Comparison of ENCODE assay signal across 1 cellular context in the genomic region with DNA sequence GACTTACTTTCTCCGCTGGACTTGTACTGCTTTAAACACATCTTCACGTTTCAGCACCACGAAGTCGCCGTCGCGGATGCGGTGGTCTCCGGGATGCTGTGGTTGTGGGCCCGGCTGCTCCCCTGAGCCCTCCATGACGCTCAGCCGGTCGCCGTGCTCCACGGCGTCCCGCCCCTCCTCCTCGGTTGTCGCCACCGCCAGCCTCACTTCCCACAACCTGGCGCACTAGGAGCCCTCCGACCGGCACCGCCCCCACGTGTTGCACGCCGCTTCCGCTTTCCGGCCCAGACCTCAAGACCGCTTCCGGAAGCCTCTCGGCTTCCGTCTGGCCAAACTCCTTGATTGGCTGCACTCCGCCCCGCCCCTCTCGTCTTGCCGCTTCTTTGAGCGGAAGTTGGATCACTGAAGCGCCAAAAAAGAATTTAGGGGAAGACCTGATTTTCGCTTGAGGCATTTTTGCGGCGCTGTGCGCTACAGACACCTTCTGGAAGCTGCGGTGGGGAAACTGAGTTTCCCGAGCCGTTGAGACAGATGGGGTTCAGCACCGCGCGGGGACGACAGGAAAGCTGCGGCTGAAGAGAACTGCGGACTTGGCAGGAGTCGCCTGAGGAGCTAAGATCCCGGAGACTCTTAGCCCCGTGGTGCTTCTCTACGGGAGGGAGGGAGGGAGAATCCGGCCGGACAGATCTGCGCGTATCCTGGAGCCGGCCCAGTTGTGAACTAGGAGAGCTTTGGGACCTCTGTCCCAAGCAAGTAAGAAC.
A peak's percentile ranks its signal among the peaks of the same experiment; 100 is the strongest.
TF ChIP-seq lines count a peak whose summit lies in the region.

A gene (plus strand): TSS at position 382 of the 761 bp plus-strand sequence. CDS start 1,364 bp downstream, outside the sequence.
A gene with protein sequence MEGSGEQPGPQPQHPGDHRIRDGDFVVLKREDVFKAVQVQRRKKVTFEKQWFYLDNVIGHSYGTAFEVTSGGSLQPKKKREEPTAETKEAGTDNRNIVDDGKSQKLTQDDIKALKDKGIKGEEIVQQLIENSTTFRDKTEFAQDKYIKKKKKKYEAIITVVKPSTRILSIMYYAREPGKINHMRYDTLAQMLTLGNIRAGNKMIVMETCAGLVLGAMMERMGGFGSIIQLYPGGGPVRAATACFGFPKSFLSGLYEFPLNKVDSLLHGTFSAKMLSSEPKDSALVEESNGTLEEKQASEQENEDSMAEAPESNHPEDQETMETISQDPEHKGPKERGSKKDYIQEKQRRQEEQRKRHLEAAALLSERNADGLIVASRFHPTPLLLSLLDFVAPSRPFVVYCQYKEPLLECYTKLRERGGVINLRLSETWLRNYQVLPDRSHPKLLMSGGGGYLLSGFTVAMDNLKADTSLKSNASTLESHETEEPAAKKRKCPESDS (minus strand): TSS at position 263 of the 761 bp plus-strand sequence. CDS start 128 bp downstream, at position 135.

TF ChIP-seq in WTC11, 78 proteins besides CTCF, POLR2A, EP300 and RAD21 (continued from another document):
- TF ChIP-seq, protein P1, sequence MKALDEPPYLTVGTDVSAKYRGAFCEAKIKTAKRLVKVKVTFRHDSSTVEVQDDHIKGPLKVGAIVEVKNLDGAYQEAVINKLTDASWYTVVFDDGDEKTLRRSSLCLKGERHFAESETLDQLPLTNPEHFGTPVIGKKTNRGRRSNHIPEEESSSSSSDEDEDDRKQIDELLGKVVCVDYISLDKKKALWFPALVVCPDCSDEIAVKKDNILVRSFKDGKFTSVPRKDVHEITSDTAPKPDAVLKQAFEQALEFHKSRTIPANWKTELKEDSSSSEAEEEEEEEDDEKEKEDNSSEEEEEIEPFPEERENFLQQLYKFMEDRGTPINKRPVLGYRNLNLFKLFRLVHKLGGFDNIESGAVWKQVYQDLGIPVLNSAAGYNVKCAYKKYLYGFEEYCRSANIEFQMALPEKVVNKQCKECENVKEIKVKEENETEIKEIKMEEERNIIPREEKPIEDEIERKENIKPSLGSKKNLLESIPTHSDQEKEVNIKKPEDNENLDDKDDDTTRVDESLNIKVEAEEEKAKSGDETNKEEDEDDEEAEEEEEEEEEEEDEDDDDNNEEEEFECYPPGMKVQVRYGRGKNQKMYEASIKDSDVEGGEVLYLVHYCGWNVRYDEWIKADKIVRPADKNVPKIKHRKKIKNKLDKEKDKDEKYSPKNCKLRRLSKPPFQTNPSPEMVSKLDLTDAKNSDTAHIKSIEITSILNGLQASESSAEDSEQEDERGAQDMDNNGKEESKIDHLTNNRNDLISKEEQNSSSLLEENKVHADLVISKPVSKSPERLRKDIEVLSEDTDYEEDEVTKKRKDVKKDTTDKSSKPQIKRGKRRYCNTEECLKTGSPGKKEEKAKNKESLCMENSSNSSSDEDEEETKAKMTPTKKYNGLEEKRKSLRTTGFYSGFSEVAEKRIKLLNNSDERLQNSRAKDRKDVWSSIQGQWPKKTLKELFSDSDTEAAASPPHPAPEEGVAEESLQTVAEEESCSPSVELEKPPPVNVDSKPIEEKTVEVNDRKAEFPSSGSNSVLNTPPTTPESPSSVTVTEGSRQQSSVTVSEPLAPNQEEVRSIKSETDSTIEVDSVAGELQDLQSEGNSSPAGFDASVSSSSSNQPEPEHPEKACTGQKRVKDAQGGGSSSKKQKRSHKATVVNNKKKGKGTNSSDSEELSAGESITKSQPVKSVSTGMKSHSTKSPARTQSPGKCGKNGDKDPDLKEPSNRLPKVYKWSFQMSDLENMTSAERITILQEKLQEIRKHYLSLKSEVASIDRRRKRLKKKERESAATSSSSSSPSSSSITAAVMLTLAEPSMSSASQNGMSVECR (CRISPR knock-in tag; IDR thresholded peaks at IDR 0.05; ENCODE audit: borderline replicate concordance) = 0 out of 2 replicates have a peak, but pooled peaks have one; percentile 26
- TF ChIP-seq ZNF232 (CRISPR knock-in tag; IDR thresholded peaks at IDR 0.05) = peak; percentile 83
- TF ChIP-seq HMGA2 (CRISPR knock-in tag; IDR thresholded peaks at IDR 0.05) = no peak
- TF ChIP-seq TP53 (CRISPR knock-in tag; IDR thresholded peaks at IDR 0.05) = no peak
- TF ChIP-seq ZNF138 (CRISPR knock-in tag; conservative IDR thresholded peaks at IDR 0.05) = no peak
- TF ChIP-seq, protein P2, sequence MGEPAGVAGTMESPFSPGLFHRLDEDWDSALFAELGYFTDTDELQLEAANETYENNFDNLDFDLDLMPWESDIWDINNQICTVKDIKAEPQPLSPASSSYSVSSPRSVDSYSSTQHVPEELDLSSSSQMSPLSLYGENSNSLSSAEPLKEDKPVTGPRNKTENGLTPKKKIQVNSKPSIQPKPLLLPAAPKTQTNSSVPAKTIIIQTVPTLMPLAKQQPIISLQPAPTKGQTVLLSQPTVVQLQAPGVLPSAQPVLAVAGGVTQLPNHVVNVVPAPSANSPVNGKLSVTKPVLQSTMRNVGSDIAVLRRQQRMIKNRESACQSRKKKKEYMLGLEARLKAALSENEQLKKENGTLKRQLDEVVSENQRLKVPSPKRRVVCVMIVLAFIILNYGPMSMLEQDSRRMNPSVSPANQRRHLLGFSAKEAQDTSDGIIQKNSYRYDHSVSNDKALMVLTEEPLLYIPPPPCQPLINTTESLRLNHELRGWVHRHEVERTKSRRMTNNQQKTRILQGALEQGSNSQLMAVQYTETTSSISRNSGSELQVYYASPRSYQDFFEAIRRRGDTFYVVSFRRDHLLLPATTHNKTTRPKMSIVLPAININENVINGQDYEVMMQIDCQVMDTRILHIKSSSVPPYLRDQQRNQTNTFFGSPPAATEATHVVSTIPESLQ (CRISPR knock-in tag; IDR thresholded peaks at IDR 0.05) = no peak
- 0 out of 2 replicates have a peak, but pooled peaks have one; percentile 63 for TF ChIP-seq ESRRA (CRISPR knock-in tag; IDR thresholded peaks at IDR 0.05; ENCODE audit: borderline replicate concordance)
- TF ChIP-seq, protein P3, sequence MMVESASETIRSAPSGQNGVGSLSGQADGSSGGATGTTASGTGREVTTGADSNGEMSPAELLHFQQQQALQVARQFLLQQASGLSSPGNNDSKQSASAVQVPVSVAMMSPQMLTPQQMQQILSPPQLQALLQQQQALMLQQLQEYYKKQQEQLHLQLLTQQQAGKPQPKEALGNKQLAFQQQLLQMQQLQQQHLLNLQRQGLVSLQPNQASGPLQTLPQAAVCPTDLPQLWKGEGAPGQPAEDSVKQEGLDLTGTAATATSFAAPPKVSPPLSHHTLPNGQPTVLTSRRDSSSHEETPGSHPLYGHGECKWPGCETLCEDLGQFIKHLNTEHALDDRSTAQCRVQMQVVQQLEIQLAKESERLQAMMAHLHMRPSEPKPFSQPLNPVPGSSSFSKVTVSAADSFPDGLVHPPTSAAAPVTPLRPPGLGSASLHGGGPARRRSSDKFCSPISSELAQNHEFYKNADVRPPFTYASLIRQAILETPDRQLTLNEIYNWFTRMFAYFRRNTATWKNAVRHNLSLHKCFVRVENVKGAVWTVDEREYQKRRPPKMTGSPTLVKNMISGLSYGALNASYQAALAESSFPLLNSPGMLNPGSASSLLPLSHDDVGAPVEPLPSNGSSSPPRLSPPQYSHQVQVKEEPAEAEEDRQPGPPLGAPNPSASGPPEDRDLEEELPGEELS (CRISPR knock-in tag; IDR thresholded peaks at IDR 0.05) = peak; percentile 86; the same call in 1 of the 2 replicates
- peak; percentile 92 for TF ChIP-seq FOXK1 (CRISPR knock-in tag; IDR thresholded peaks at IDR 0.05)
- peak; percentile 83 for TF ChIP-seq ETV6 (CRISPR knock-in tag; IDR thresholded peaks at IDR 0.05)
- peak; percentile 80; the same call in 1 of the 2 replicates for TF ChIP-seq MYBL2 (CRISPR knock-in tag; IDR thresholded peaks at IDR 0.05)
- no peak for TF ChIP-seq JUN (CRISPR knock-in tag; IDR thresholded peaks at IDR 0.05)
- TF ChIP-seq, protein P4, sequence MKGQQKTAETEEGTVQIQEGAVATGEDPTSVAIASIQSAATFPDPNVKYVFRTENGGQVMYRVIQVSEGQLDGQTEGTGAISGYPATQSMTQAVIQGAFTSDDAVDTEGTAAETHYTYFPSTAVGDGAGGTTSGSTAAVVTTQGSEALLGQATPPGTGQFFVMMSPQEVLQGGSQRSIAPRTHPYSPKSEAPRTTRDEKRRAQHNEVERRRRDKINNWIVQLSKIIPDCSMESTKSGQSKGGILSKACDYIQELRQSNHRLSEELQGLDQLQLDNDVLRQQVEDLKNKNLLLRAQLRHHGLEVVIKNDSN (CRISPR knock-in tag; IDR thresholded peaks at IDR 0.05) = peak; percentile 93
- TF ChIP-seq TEAD1 (CRISPR knock-in tag; IDR thresholded peaks at IDR 0.05) = peak; percentile 62; the same call in 1 of the 2 replicates
- TF ChIP-seq CREM (CRISPR knock-in tag; IDR thresholded peaks at IDR 0.05) = peak; percentile 85
- TF ChIP-seq ATF1 (CRISPR knock-in tag; IDR thresholded peaks at IDR 0.05) = no peak
- TF ChIP-seq NFYB (CRISPR knock-in tag; conservative IDR thresholded peaks at IDR 0.05; ENCODE audit: low read depth) = peak; percentile 84
- TF ChIP-seq FOXP1 (CRISPR knock-in tag; IDR thresholded peaks at IDR 0.05; ENCODE audit: borderline replicate concordance) = peak; percentile 86; the same call in 1 of the 2 replicates
